In genomic region chr15:85781099-85781498, GRCh38 we compare ENCODE assay signal across 1 cellular context.
TF ChIP-seq lines count a peak whose summit lies in the region.

No MANE protein-coding gene starts in this region.

TF ChIP-seq in HepG2, 621 proteins besides CTCF, POLR2A, EP300 and RAD21 (continued from another document and continues in another):
- TF ChIP-seq PRDM15 (CRISPR knock-in tag; IDR thresholded peaks at IDR 0.05), result no peak
- peak; percentile 65 for TF ChIP-seq FOXK2 (IDR thresholded peaks at IDR 0.05)
- no peak for TF ChIP-seq YEATS2 (CRISPR knock-in tag; IDR thresholded peaks at IDR 0.05; ENCODE audit: borderline replicate concordance)
- TF ChIP-seq ZNF550 (CRISPR knock-in tag; IDR thresholded peaks at IDR 0.05; ENCODE audit: borderline replicate concordance), result no peak
- no peak for TF ChIP-seq ZNF318 (CRISPR knock-in tag; IDR thresholded peaks at IDR 0.05)
- TF ChIP-seq HOXA5 (CRISPR knock-in tag; IDR thresholded peaks at IDR 0.05), result 0 out of 2 replicates have a peak, but pooled peaks have one; percentile 60
- TF ChIP-seq ZNF460 (CRISPR knock-in tag; IDR thresholded peaks at IDR 0.05; ENCODE audit: borderline replicate concordance), result peak; percentile 92
- no peak for TF ChIP-seq ATF4 (CRISPR knock-in tag; IDR thresholded peaks at IDR 0.05)
- TF ChIP-seq SNAI1 (CRISPR knock-in tag; IDR thresholded peaks at IDR 0.05; ENCODE audit: borderline replicate concordance), result no peak
- TF ChIP-seq RBFOX2 (IDR thresholded peaks at IDR 0.05; ENCODE audit: low read depth, low read length), result no peak
- no peak for TF ChIP-seq PAWR (CRISPR knock-in tag; IDR thresholded peaks at IDR 0.05; ENCODE audit: borderline replicate concordance)
- no peak for TF ChIP-seq ZNF296 (CRISPR knock-in tag; conservative IDR thresholded peaks at IDR 0.05)
- TF ChIP-seq ZNF251 (CRISPR knock-in tag; IDR thresholded peaks at IDR 0.05), result no peak
- TF ChIP-seq RAD51 (IDR thresholded peaks at IDR 0.05; ENCODE audit: borderline replicate concordance), result no peak
- TF ChIP-seq ZNF3 (CRISPR knock-in tag; IDR thresholded peaks at IDR 0.05), result no peak
- no peak for TF ChIP-seq ZNF879 (CRISPR knock-in tag; IDR thresholded peaks at IDR 0.05)
- TF ChIP-seq TGIF2 (CRISPR knock-in tag; IDR thresholded peaks at IDR 0.05), result peak; percentile 92
- TF ChIP-seq ZNF678 (CRISPR knock-in tag; IDR thresholded peaks at IDR 0.05), result no peak
- TF ChIP-seq ZBTB3 (CRISPR knock-in tag; IDR thresholded peaks at IDR 0.05; ENCODE audit: borderline replicate concordance, low read depth), result no peak
- TF ChIP-seq ZNF724P (CRISPR knock-in tag; IDR thresholded peaks at IDR 0.05; ENCODE audit: borderline replicate concordance), result no peak
- no peak for TF ChIP-seq ZNF777 (CRISPR knock-in tag; IDR thresholded peaks at IDR 0.05)
- no peak for TF ChIP-seq MBD4 (IDR thresholded peaks at IDR 0.05; ENCODE audit: borderline replicate concordance, low read length)
- no peak for TF ChIP-seq ZNF530 (CRISPR knock-in tag; IDR thresholded peaks at IDR 0.05; ENCODE audit: low read depth)
- no peak for TF ChIP-seq ZNF432 (CRISPR knock-in tag; IDR thresholded peaks at IDR 0.05; ENCODE audit: borderline replicate concordance)
- TF ChIP-seq TFDP1 (CRISPR knock-in tag; IDR thresholded peaks at IDR 0.05; ENCODE audit: borderline replicate concordance), result no peak
- TF ChIP-seq ZNF607 (CRISPR knock-in tag; IDR thresholded peaks at IDR 0.05; ENCODE audit: borderline replicate concordance), result no peak
- TF ChIP-seq SSRP1 (CRISPR knock-in tag; IDR thresholded peaks at IDR 0.05), result no peak; the same call in 1 of the 2 replicates
- TF ChIP-seq ZNF646 (CRISPR knock-in tag; IDR thresholded peaks at IDR 0.05), result no peak
- TF ChIP-seq ZNF687 (CRISPR knock-in tag; IDR thresholded peaks at IDR 0.05), result no peak; the same call in 1 of the 2 replicates
